ENCODE assay signal across 8 cellular contexts in genomic region chr19:41308450-41309224, GRCh38. TPM values are rescaled to one million over a fixed set of nuclear protein-coding genes. Genes with fewer than 3 reads are reported as not detected.
DNase-seq lines count a peak whose midpoint lies in the region; ATAC-seq and TF ChIP-seq lines count a peak whose summit lies in the region.

No MANE protein-coding gene starts in this region.

- ATAC-seq in activated B cell treated with CpG ODN at 0.5 μM for 24 hours (ENCODE audit: low read depth), result peak; percentile 63
- ATAC-seq in HG02623 (IDR thresholded peaks at IDR 0.05; ENCODE audit: unreplicated experiment), result no peak

- H3K4me3 Mint-ChIP-seq in activated B cell treated with CpG ODN at 0.5 μM for 24 hours, result peak overlapping the region; percentile 99

- H3K4me1 Mint-ChIP-seq in activated B cell treated with CpG ODN at 0.5 μM for 24 hours, result peaks cover 74% of the 10 kb centered on the region

- DNase-seq in COLO829 (ENCODE audit: low spot score) (peak; percentile 86), HEK293T (ENCODE audit: extremely low spot score) (peak; percentile 82), NCI-H2227 treated with DMSO at 0.1 percent for 48 hours (lab: John Stamatoyannopoulos, UW) (peak; percentile 97), activated B cell treated with CpG ODN at 0.5 μM for 24 hours (peak; percentile 92), kidney epithelial cell (ENCODE audit: low read depth) (no peak)
- peak; percentile 88 for DNase-seq in central memory CD4-positive, alpha-beta T cell
- peak; percentile 93 for DNase-seq in stimulated activated CD4-positive, alpha-beta T cell treated with anti-CD3 and anti-CD28 coated beads, Interleukin-15, amount 100 ng/mL, for 24 hours

- CTCF ChIA-PET in HEK293T (lab: Yijun Ruan, JAX) (interaction anchor here (0.6 to 1.4 kb wide), 12 partner anchors 10 to 255 kb away, joined by 3 to 5 read pairs (median 3); no protein-coding TSS in a partner anchor), activated B cell treated with CpG ODN at 0.5 μM for 24 hours (lab: Charles Lee) (interaction anchor here (0.7 to 5.5 kb wide), 19 partner anchors 10 to 334 kb away, joined by 3 to 45 read pairs (median 3); partner anchors contain the start of genes B9D2 and HNRNPUL1)

- peaks cover 5% of the 10 kb centered on the region for H3K36me3 ChIP-seq in kidney epithelial cell (ENCODE audit: control insufficient read depth, insufficient read depth, low read length)

- H3K36me3 Mint-ChIP-seq in activated B cell treated with CpG ODN at 0.5 μM for 24 hours (ENCODE audit: low read depth), result peaks cover 73% of the 10 kb centered on the region

- no peaks in the 10 kb centered on the region for H3K9me3 Mint-ChIP-seq in activated B cell treated with CpG ODN at 0.5 μM for 24 hours

- POLR2A ChIA-PET in HEK293T (lab: Yijun Ruan, JAX), result interaction anchor here (0.9 to 1.6 kb wide), 4 partner anchors 44 to 131 kb away, joined by 3 to 6 read pairs (median 4); partner anchors contain the start of genes DMAC2 and HNRNPUL1
- POLR2A ChIA-PET in activated B cell treated with CpG ODN at 0.5 μM for 24 hours (lab: Charles Lee), result interaction anchor here (0.7 to 7.4 kb wide), 11 partner anchors 8 to 334 kb away, joined by 3 to 76 read pairs (median 8); partner anchors contain the start of genes B9D2, CEACAM21 and HNRNPUL1

- intact Hi-C loops in activated B cell treated with CpG ODN at 0.5 μM for 24 hours (cut with micrococcal nuclease), result loop anchor here (1.0 to 5.0 kb wide), 5 partner anchors 11 to 646 kb away; partner anchors contain the start of gene HNRNPUL1

- no peaks in the 10 kb centered on the region for H3K27me3 Mint-ChIP-seq in activated B cell treated with CpG ODN at 0.5 μM for 24 hours

- H3K27me3 ChIP-seq in kidney epithelial cell (ENCODE audit: control insufficient read depth, insufficient read depth, low read length), result no peaks in the 10 kb centered on the region

- peak overlapping the region; percentile 100 for H3K27ac Mint-ChIP-seq in activated B cell treated with CpG ODN at 0.5 μM for 24 hours

- H3K4me3 ChIP-seq in kidney epithelial cell (ENCODE audit: low read depth, low read length), result no peak overlapping the region

- peak; percentile 63 for TF ChIP-seq CTCF in activated B cell treated with CpG ODN at 0.5 μM for 24 hours (IDR thresholded peaks at IDR 0.05)
- peak; percentile 98 for TF ChIP-seq CTCF in kidney epithelial cell (IDR thresholded peaks at IDR 0.05; ENCODE audit: insufficient read depth, low read length, poor library complexity, severe bottlenecking)

TF ChIP-seq in HEK293T, 16 proteins besides CTCF, POLR2A, EP300 and RAD21:
- peak; percentile 53; the same call in 1 of the 2 replicates for TF ChIP-seq FOXK2 (IDR thresholded peaks at IDR 0.05)
- no peak for TF ChIP-seq NFRKB (IDR thresholded peaks at IDR 0.05)
- TF ChIP-seq ZNF384 (IDR thresholded peaks at IDR 0.05), result no peak
- no peak for TF ChIP-seq FOXA1 (IDR thresholded peaks at IDR 0.05)

RNA-seq across cellular contexts. Expression of gene CCDC97, which starts 1.3 kb away (rescaled TPM):
- 61.7 and 65.3 TPM in 2 replicates for total RNA-seq in activated B cell treated with CpG ODN at 0.5 μM for 24 hours
- 14.8 and 17.3 TPM in 2 replicates for total RNA-seq in kidney epithelial cell

RNA-seq across cellular contexts. Expression of gene HNRNPUL1, which starts 44.5 kb away (rescaled TPM):
- total RNA-seq in activated B cell treated with CpG ODN at 0.5 μM for 24 hours (235 and 244 TPM in 2 replicates), kidney epithelial cell (132 and 142 TPM in 2 replicates)

RNA-seq across cellular contexts. Expression of gene TGFB1, which starts 45.1 kb away (rescaled TPM):
- 80.7 and 88.5 TPM in 2 replicates for total RNA-seq in activated B cell treated with CpG ODN at 0.5 μM for 24 hours
- 25.7 and 35.2 TPM in 2 replicates for total RNA-seq in kidney epithelial cell

RNA-seq across cellular contexts. Expression of gene B9D2, which starts 55.3 kb away (rescaled TPM):
- total RNA-seq in activated B cell treated with CpG ODN at 0.5 μM for 24 hours, result 11.7 and 14.2 TPM in 2 replicates
- total RNA-seq in kidney epithelial cell, result 4.5 and 5.7 TPM in 2 replicates
